Comparison of ENCODE assay signal across 8 cellular contexts in genomic region chr17:76252967-76253766, GRCh38. TPM values are rescaled to one million over a fixed set of nuclear protein-coding genes. Genes with fewer than 3 reads are reported as not detected.
DNase-seq lines count a peak whose midpoint lies in the region; ATAC-seq, FAIRE-seq and TF ChIP-seq lines count a peak whose summit lies in the region.
"Not testable (repeated sequence)": the region's sequence is repeated elsewhere in the genome, so short reads cannot be mapped to it uniquely, and the experiment has no call there.

No MANE protein-coding gene starts in this region.

- H3K9ac ChIP-seq in GM23248 = peak overlapping the region; percentile 80
- not testable (repeated sequence) for H3K9ac ChIP-seq in colonic mucosa (ENCODE audit: low read depth in 2 of 2, low read length in 2 of 2); smooth muscle cell (ENCODE audit: low read depth)

- peaks cover 36% of the 10 kb centered on the region for H3K4me1 Mint-ChIP-seq in activated B cell treated with CpG ODN at 0.5 μM for 24 hours
- peaks cover 71% of the 10 kb centered on the region for H3K4me1 Mint-ChIP-seq in activated naive CD4-positive, alpha-beta T cell treated with anti-CD3 and anti-CD28 coated beads, Interleukin-2, amount 10 ng/mL, durations not matched to agents 7 days and 5 days
- H3K4me1 Mint-ChIP-seq in naive B cell = peaks cover 20 to 40% (median 20%) of the 10 kb centered on the region in 3 donors

- POLR2A ChIA-PET in A549 (lab: Yijun Ruan, JAX) (interaction anchor here (1.5 kb wide), 1 partner anchor 12 kb away, joined by 17 read pairs; the partner anchor contains the start of gene UBALD2), activated B cell treated with CpG ODN at 0.5 μM for 24 hours (lab: Charles Lee) (interaction anchor here (0.5 to 3.8 kb wide), 4 partner anchors 9 to 305 kb away, joined by 4 to 29 read pairs (median 12); no protein-coding TSS in a partner anchor)

- not testable (repeated sequence) for H4K20me1 ChIP-seq in GM23248 (ENCODE audit: insufficient read depth); hepatocyte (ENCODE audit: insufficient read depth, poor library complexity, severe bottlenecking); smooth muscle cell (ENCODE audit: low read depth)

- not testable (repeated sequence) for H3K27me3 Mint-ChIP-seq in activated B cell treated with CpG ODN at 0.5 μM for 24 hours; activated naive CD4-positive, alpha-beta T cell treated with anti-CD3 and anti-CD28 coated beads, Interleukin-2, amount 10 ng/mL, durations not matched to agents 7 days and 5 days; naive B cell

- H3K4me3 ChIP-seq in A549, colonic mucosa, hepatocyte, smooth muscle cell: not testable (repeated sequence)
- peak overlapping the region; percentile 38; the same call in 1 of the 2 replicates for H3K4me3 ChIP-seq in GM23248

- not testable (repeated sequence) for H3K9me3 ChIP-seq in A549; GM23248 (ENCODE audit: low read depth); colonic mucosa; hepatocyte (ENCODE audit: low read depth); smooth muscle cell (replicated peaks; ENCODE audit: low read depth)

- not testable (repeated sequence) for TF ChIP-seq RAD21 in A549 (conservative IDR thresholded peaks at IDR 0.05 in 1 of 2, IDR thresholded peaks at IDR 0.05 in 1 of 2)

- CTCF ChIA-PET in A549 (lab: Yijun Ruan, JAX) (interaction anchor here (1.6 to 14.6 kb wide), 3 partner anchors 14 to 239 kb away, joined by 3 to 164 read pairs (median 10); no protein-coding TSS in a partner anchor), activated B cell treated with CpG ODN at 0.5 μM for 24 hours (lab: Charles Lee) (interaction anchor here (1.0 to 1.2 kb wide), 2 partner anchors 11 to 26 kb away, joined by 3 to 6 read pairs; no protein-coding TSS in a partner anchor)
- CTCF ChIA-PET in activated naive CD4-positive, alpha-beta T cell treated with anti-CD3 and anti-CD28 coated beads, Interleukin-2, amount 10 ng/mL, durations not matched to agents 7 days and 5 days (lab: Charles Lee) = interaction anchor here (1.3 to 1.4 kb wide), 2 partner anchors 26 to 73 kb away, joined by 4 to 6 read pairs; no protein-coding TSS in a partner anchor

- peak overlapping the region; percentile 45 for H2AFZ ChIP-seq in GM23248
- H2AFZ ChIP-seq in hepatocyte; smooth muscle cell (ENCODE audit: low read depth): not testable (repeated sequence)

- not testable (repeated sequence) for TF ChIP-seq CTCF in A549 (IDR thresholded peaks at IDR 0.05); activated B cell treated with CpG ODN at 0.5 μM for 24 hours (IDR thresholded peaks at IDR 0.05); colonic mucosa (IDR thresholded peaks at IDR 0.05); hepatocyte (IDR thresholded peaks at IDR 0.05; ENCODE audit: poor library complexity); smooth muscle cell (IDR thresholded peaks at IDR 0.05; ENCODE audit: borderline replicate concordance, insufficient read depth, poor library complexity, severe bottlenecking)

- not testable (repeated sequence) for H3K27ac Mint-ChIP-seq in activated B cell treated with CpG ODN at 0.5 μM for 24 hours
- H3K27ac Mint-ChIP-seq in activated naive CD4-positive, alpha-beta T cell treated with anti-CD3 and anti-CD28 coated beads, Interleukin-2, amount 10 ng/mL, durations not matched to agents 7 days and 5 days = peak overlapping the region; percentile 98
- H3K27ac Mint-ChIP-seq in naive B cell = peak overlapping the region in 1 of 6 donors; percentile 91

- FAIRE-seq in A549 (lab: Jason Lieb, UNC) = not testable (repeated sequence)

- H3K9me2 ChIP-seq in GM23248 (ENCODE audit: insufficient read depth); hepatocyte (replicated peaks; ENCODE audit: insufficient read depth): not testable (repeated sequence)

- not testable (repeated sequence) for H3K27me3 ChIP-seq in GM23248 (replicated peaks; ENCODE audit: insufficient read depth); colonic mucosa; hepatocyte; smooth muscle cell (ENCODE audit: low read depth)

- DNase-seq in A549 (ENCODE audit: low read depth in 1 of 2, low spot score in 1 of 2); GM23248; activated B cell treated with CpG ODN at 0.5 μM for 24 hours; activated naive CD4-positive, alpha-beta T cell treated with anti-CD3 and anti-CD28 coated beads, Interleukin-2, amount 10 ng/mL, durations not matched to agents 7 days and 5 days; colonic mucosa; hepatocyte (ENCODE audit: low spot score); naive B cell; smooth muscle cell (lab: John Stamatoyannopoulos, UW; ENCODE audit: unreplicated experiment): not testable (repeated sequence)

- H3K36me3 Mint-ChIP-seq in activated B cell treated with CpG ODN at 0.5 μM for 24 hours (ENCODE audit: low read depth); naive B cell: not testable (repeated sequence)
- peaks cover 14% of the 10 kb centered on the region for H3K36me3 Mint-ChIP-seq in activated naive CD4-positive, alpha-beta T cell treated with anti-CD3 and anti-CD28 coated beads, Interleukin-2, amount 10 ng/mL, durations not matched to agents 7 days and 5 days

- 94% methylated on average over 23 of the region's 23 CpGs for WGBS in A549 (ENCODE audit: missing lambda C conversion rate)
- 86% methylated on average over 23 of the region's 23 CpGs for WGBS in GM23248 (ENCODE audit: low coverage in 1 of 2, low lambda C conversion rate in 2 of 2, missing lambda C conversion rate in 2 of 2), 2 experiments
- WGBS in hepatocyte (ENCODE audit: low lambda C conversion rate, missing lambda C conversion rate) = 93% methylated on average over 23 of the region's 23 CpGs
- WGBS in smooth muscle cell (ENCODE audit: low lambda C conversion rate) = 90% methylated on average over 23 of the region's 23 CpGs

- H3K4me2 ChIP-seq in A549 = peak overlapping the region; percentile 50; the same call in 1 of the 3 replicates
- H3K4me2 ChIP-seq in GM23248 (ENCODE audit: unreplicated experiment) = peak overlapping the region; percentile 79
- peak overlapping the region; percentile 41 for H3K4me2 ChIP-seq in hepatocyte
- peak overlapping the region; percentile 26 for H3K4me2 ChIP-seq in smooth muscle cell

- H3K27ac ChIP-seq in A549 (peak overlapping the region; percentile 60 to 70; a peak in 3 of 6 replicates), GM23248 (peak overlapping the region; percentile 97), colonic mucosa (peak overlapping the region; percentile 58), hepatocyte (peak overlapping the region; percentile 71), smooth muscle cell (ENCODE audit: low read depth) (peak overlapping the region; percentile 61)

- H3K4me3 Mint-ChIP-seq in activated B cell treated with CpG ODN at 0.5 μM for 24 hours (peak overlapping the region; percentile 73), naive B cell (peak overlapping the region in 7 of 8 donors; percentile 35 to 91 (median 87))
- H3K4me3 Mint-ChIP-seq in activated naive CD4-positive, alpha-beta T cell treated with anti-CD3 and anti-CD28 coated beads, Interleukin-2, amount 10 ng/mL, durations not matched to agents 7 days and 5 days = peak overlapping the region; percentile 65

- intact Hi-C loops in activated B cell treated with CpG ODN at 0.5 μM for 24 hours (cut with micrococcal nuclease) = loop anchor here (1.0 kb wide), 1 partner anchor 7 kb away; no protein-coding TSS in a partner anchor
- intact Hi-C loops in colonic mucosa (cut with DNase I) = not testable (repeated sequence)

- not testable (repeated sequence) for H3K79me2 ChIP-seq in GM23248 (ENCODE audit: insufficient read depth); hepatocyte; smooth muscle cell (ENCODE audit: low read depth)

- not testable (repeated sequence) for H3K36me3 ChIP-seq in GM23248 (ENCODE audit: low read depth); colonic mucosa; hepatocyte (replicated peaks; ENCODE audit: insufficient read depth, low read depth); smooth muscle cell (ENCODE audit: low read depth)

- in situ Hi-C loops in GM23248 (cut with MboI) = not testable (repeated sequence)

- TF ChIP-seq EP300 in A549 (IDR thresholded peaks at IDR 0.05) = not testable (repeated sequence)

- H3K9me3 Mint-ChIP-seq in activated B cell treated with CpG ODN at 0.5 μM for 24 hours, naive B cell: not testable (repeated sequence)
- H3K9me3 Mint-ChIP-seq in activated naive CD4-positive, alpha-beta T cell treated with anti-CD3 and anti-CD28 coated beads, Interleukin-2, amount 10 ng/mL, durations not matched to agents 7 days and 5 days = peaks cover 15% of the 10 kb centered on the region

- not testable (repeated sequence) for ATAC-seq in A549; activated B cell treated with CpG ODN at 0.5 μM for 24 hours (ENCODE audit: low read depth); naive B cell (ENCODE audit: low read depth in 2 of 2)

- not testable (repeated sequence) for TF ChIP-seq POLR2A in A549 (IDR thresholded peaks at IDR 0.05; ENCODE audit: low read length)

- H3K4me1 ChIP-seq in A549 (peaks cover 21% of the 10 kb centered on the region), GM23248 (ENCODE audit: insufficient read depth) (peaks cover 21% of the 10 kb centered on the region), hepatocyte (ENCODE audit: insufficient read depth) (peaks cover 19% of the 10 kb centered on the region)
- H3K4me1 ChIP-seq in colonic mucosa; smooth muscle cell (ENCODE audit: low read depth): not testable (repeated sequence)

- H3F3A ChIP-seq in GM23248 (ENCODE audit: insufficient read depth) = peaks cover 20% of the 10 kb centered on the region
- H3F3A ChIP-seq in smooth muscle cell (ENCODE audit: low read depth) = not testable (repeated sequence)

RNA-seq across cellular contexts. Expression of gene UBALD2, which starts 12.0 kb away (rescaled TPM):
- polyA plus RNA-seq in A549 (2011; rRNA removed) (13.8 and 21.5 TPM in 2 replicates), A549 (2017; fragmentation: RNase III; extraction: RNeasy Plus Mini Kit Qiagen cat#74134 plus additional on column Dnase treatment) (11.4 to 12.9 TPM (median 12.8 TPM) in 3 replicates), GM23248 (2016; fragmentation: Nextera tagmentation; extraction: Ambion mirVana) (0.56 and 1.2 TPM in 2 replicates), hepatocyte (13.1 and 16.4 TPM in 2 replicates), naive B cell (ENCODE audit: low read depth in 6 of 6) (1 to 10 TPM; 2.5 to 6.2 (median 4.6) TPM), smooth muscle cell (7.0 and 11.0 TPM in 2 replicates)
- 25.8 and 37.7 TPM in 2 replicates for polyA plus RNA-seq in A549 (2012; cell fraction: cytosol; rRNA removed)
- polyA plus RNA-seq in A549 (2012; cell fraction: nucleus; rRNA removed) = 22.8 and 37.0 TPM in 2 replicates
- polyA minus RNA-seq in A549 (2011; rRNA and poly(A)+ RNA removed) = 7.6 and 8.8 TPM in 2 replicates
- 5.6 and 6.4 TPM in 2 replicates for total RNA-seq in GM23248 (2014; rRNA removed; shearing (Covaris generic))
- total RNA-seq in activated B cell treated with CpG ODN at 0.5 μM for 24 hours (144 and 152 TPM in 2 replicates), colonic mucosa (10 to 100 TPM; 77.1 to 90.1 TPM), hepatocyte (10.2 and 10.8 TPM in 2 replicates), smooth muscle cell (2.6 and 5.9 TPM in 2 replicates)

RNA-seq across cellular contexts. Expression of gene RNF157, which starts 12.9 kb away (rescaled TPM):
- polyA plus RNA-seq in A549 (2011; rRNA removed) (7.2 and 8.2 TPM in 2 replicates), A549 (2017; fragmentation: RNase III; extraction: RNeasy Plus Mini Kit Qiagen cat#74134 plus additional on column Dnase treatment) (6.6 to 8.5 TPM (median 8.1 TPM) in 3 replicates), GM23248 (2016; fragmentation: Nextera tagmentation; extraction: Ambion mirVana) (0.31 TPM in 1 of 2 replicates, not detected in the other), hepatocyte (4.8 and 5.0 TPM in 2 replicates), naive B cell (ENCODE audit: low read depth in 6 of 6) (under 1 TPM in 5 of 6 donors, not detected in 1; 0.09 to 0.71 (median 0.22) TPM), smooth muscle cell (0.63 and 1.6 TPM in 2 replicates)
- polyA plus RNA-seq in A549 (2012; cell fraction: cytosol; rRNA removed) = 5.1 and 6.1 TPM in 2 replicates
- 5.8 and 6.8 TPM in 2 replicates for polyA plus RNA-seq in A549 (2012; cell fraction: nucleus; rRNA removed)
- 8.3 and 16.6 TPM in 2 replicates for polyA minus RNA-seq in A549 (2011; rRNA and poly(A)+ RNA removed)
- total RNA-seq in GM23248 (2014; rRNA removed; shearing (Covaris generic)) = 4.0 TPM in 1 of 2 replicates, not detected in the other
- total RNA-seq in activated B cell treated with CpG ODN at 0.5 μM for 24 hours (3.1 and 3.5 TPM in 2 replicates), colonic mucosa (10 to 100 TPM; 23.7 to 30.2 TPM), hepatocyte (8.6 and 8.9 TPM in 2 replicates), smooth muscle cell (0.09 and 1.2 TPM in 2 replicates)

RNA-seq across cellular contexts. Expression of gene QRICH2, which starts 54.9 kb away (rescaled TPM):
- polyA plus RNA-seq in A549 (2011; rRNA removed) (0.57 and 0.86 TPM in 2 replicates), A549 (2017; fragmentation: RNase III; extraction: RNeasy Plus Mini Kit Qiagen cat#74134 plus additional on column Dnase treatment) (0.88 to 1.7 TPM (median 1.0 TPM) in 3 replicates), GM23248 (2016; fragmentation: Nextera tagmentation; extraction: Ambion mirVana) (1.3 and 1.5 TPM in 2 replicates), hepatocyte (2.3 and 2.9 TPM in 2 replicates), naive B cell (ENCODE audit: low read depth in 6 of 6) (under 1 TPM in 2 of 6 donors, not detected in 4; 0.20 to 0.38 TPM), smooth muscle cell (1.1 and 1.5 TPM in 2 replicates)
- 1.5 and 2.2 TPM in 2 replicates for polyA plus RNA-seq in A549 (2012; cell fraction: cytosol; rRNA removed)
- polyA plus RNA-seq in A549 (2012; cell fraction: nucleus; rRNA removed) = 12.3 and 14.6 TPM in 2 replicates
- polyA minus RNA-seq in A549 (2011; rRNA and poly(A)+ RNA removed) = 3.3 and 5.0 TPM in 2 replicates
- total RNA-seq in GM23248 (2014; rRNA removed; shearing (Covaris generic)) = 3.7 and 4.0 TPM in 2 replicates
- total RNA-seq in activated B cell treated with CpG ODN at 0.5 μM for 24 hours (2.0 and 2.2 TPM in 2 replicates), colonic mucosa (1 to 10 TPM; 1.2 to 5.7 TPM), hepatocyte (2.8 and 3.6 TPM in 2 replicates), smooth muscle cell (1.2 TPM in 2 replicates)

Comparison
In these comparisons a context has a peak if more than half of its experiments do, and no peak if none do; other contexts are left out.
1. H3K4me2 ChIP-seq: peak in every context shown above with its lines; median percentile 79 in GM23248; 50 in A549; 41 in hepatocyte; 26 in smooth muscle cell.